8 cellular contexts compared by ENCODE assay signal in genomic region chr1:111516008-111516535, GRCh38. TPM values are rescaled to one million over a fixed set of nuclear protein-coding genes. Genes with fewer than 3 reads are reported as not detected.
DNase-seq lines count a peak whose midpoint lies in the region; ATAC-seq, FAIRE-seq and TF ChIP-seq lines count a peak whose summit lies in the region.

No MANE protein-coding gene starts in this region.

- FAIRE-seq in bronchial epithelial cell (lab: Jason Lieb, UNC), result no peak
- no peak for FAIRE-seq in kidney (lab: Jason Lieb, UNC)

- peak overlapping the region in 1 of 2 donors; percentile 10 for H3K9ac ChIP-seq in kidney (ENCODE audit: low read length in 2 of 2)

- peak overlapping the region; percentile 72 for H3K4me3 Mint-ChIP-seq in stimulated activated naive CD8-positive, alpha-beta T cell treated with anti-CD3 and anti-CD28 coated beads, Interleukin-15, Interleukin-2, amounts not matched to agents 100 ng/mL and 50 ng/mL, for 24 hours

- TF ChIP-seq CTCF in BE2C (IDR thresholded peaks at IDR 0.05; ENCODE audit: low read depth, low read length) (peak; percentile 44), bronchial epithelial cell (IDR thresholded peaks at IDR 0.05; ENCODE audit: insufficient read depth, low read length, severe bottlenecking) (peak; percentile 45), kidney (IDR thresholded peaks at IDR 0.05; ENCODE audit: borderline replicate concordance, extremely low read depth, insufficient read depth) (peak; percentile 1)

- H3K9me3 Mint-ChIP-seq in stimulated activated naive CD8-positive, alpha-beta T cell treated with anti-CD3 and anti-CD28 coated beads, Interleukin-15, Interleukin-2, amounts not matched to agents 100 ng/mL and 50 ng/mL, for 24 hours, result no peaks in the 10 kb centered on the region

- DNase-seq in BE2C, result no peak
- peak; percentile 67 for DNase-seq in NOMO-1 treated with DMSO at 0.1 percent for 48 hours (lab: John Stamatoyannopoulos, UW; ENCODE audit: unreplicated experiment)
- DNase-seq in bronchial epithelial cell (ENCODE audit: low read depth), result peak; percentile 52
- no peak for DNase-seq in kidney
- DNase-seq in posterior vena cava (ENCODE audit: low spot score), result no peak

- peaks cover 10% of the 10 kb centered on the region for H3K4me1 ChIP-seq in BE2C
- H3K4me1 ChIP-seq in kidney (ENCODE audit: control insufficient read depth in 1 of 2, insufficient read depth in 1 of 2, low read depth in 1 of 2, low read length in 2 of 2), result peaks cover 7 to 9% of the 10 kb centered on the region in 2 donors

- peaks cover 46% of the 10 kb centered on the region for H3K4me1 Mint-ChIP-seq in stimulated activated naive CD8-positive, alpha-beta T cell treated with anti-CD3 and anti-CD28 coated beads, Interleukin-15, Interleukin-2, amounts not matched to agents 100 ng/mL and 50 ng/mL, for 24 hours (ENCODE audit: low read depth)

- no peaks in the 10 kb centered on the region for H3K27me3 Mint-ChIP-seq in stimulated activated naive CD8-positive, alpha-beta T cell treated with anti-CD3 and anti-CD28 coated beads, Interleukin-15, Interleukin-2, amounts not matched to agents 100 ng/mL and 50 ng/mL, for 24 hours

- no peaks in the 10 kb centered on the region for H3K9me3 ChIP-seq in BE2C
- no peaks in the 10 kb centered on the region for H3K9me3 ChIP-seq in kidney (ENCODE audit: control insufficient read depth in 1 of 2, low read length in 2 of 2)

- H3K4me3 ChIP-seq in BE2C (ENCODE audit: low read depth, low read length) (peak overlapping the region; percentile 43), bronchial epithelial cell (ENCODE audit: low read depth, low read length) (peak overlapping the region; percentile 7), kidney (ENCODE audit: low read length in 2 of 2) (peak overlapping the region in 1 of 2 donors; percentile 59)

- no peaks in the 10 kb centered on the region for H3K36me3 Mint-ChIP-seq in stimulated activated naive CD8-positive, alpha-beta T cell treated with anti-CD3 and anti-CD28 coated beads, Interleukin-15, Interleukin-2, amounts not matched to agents 100 ng/mL and 50 ng/mL, for 24 hours (ENCODE audit: low read depth)

- H3K36me3 ChIP-seq in BE2C (no peaks in the 10 kb centered on the region), bronchial epithelial cell (ENCODE audit: control insufficient read depth, insufficient read depth, low read length) (no peaks in the 10 kb centered on the region), kidney (ENCODE audit: control insufficient read depth in 1 of 2, insufficient read depth in 2 of 2, low read length in 2 of 2) (no peaks in the 10 kb centered on the region)

- H3K27ac ChIP-seq in kidney (ENCODE audit: low read depth in 2 of 2, low read length in 2 of 2), result peak overlapping the region; percentile 68 to 72

- H3K27me3 ChIP-seq in BE2C (no peaks in the 10 kb centered on the region), bronchial epithelial cell (ENCODE audit: control insufficient read depth, insufficient read depth, low read length) (peaks cover 3% of the 10 kb centered on the region)

- ATAC-seq in GM19395 (IDR thresholded peaks at IDR 0.05; ENCODE audit: unreplicated experiment) (peak; percentile 50), GM21619 (IDR thresholded peaks at IDR 0.05; ENCODE audit: unreplicated experiment) (no peak)

- intact Hi-C loops in kidney (cut with DNase I), result loop anchor here (10.0 kb wide), 2 partner anchors 129 to 239 kb away; partner anchors contain the start of gene DDX20
- intact Hi-C loops in posterior vena cava (cut with DNase I), result no loop called here

- peak overlapping the region; percentile 77 for H3K27ac Mint-ChIP-seq in stimulated activated naive CD8-positive, alpha-beta T cell treated with anti-CD3 and anti-CD28 coated beads, Interleukin-15, Interleukin-2, amounts not matched to agents 100 ng/mL and 50 ng/mL, for 24 hours

RNA-seq across cellular contexts. Expression of gene ADORA3, which starts 12.6 kb away (rescaled TPM):
- polyA plus RNA-seq in BE2C (2012; ENCODE audit: insufficient read depth, insufficient read length, low read depth), result not detected
- total RNA-seq in bronchial epithelial cell (not detected in 2 replicates), kidney (10.8 TPM), posterior vena cava (10 to 100 TPM; 10.3 to 17.5 TPM)
- polyA plus RNA-seq in kidney (ENCODE audit: insufficient read depth, low read depth, low replicate concordance), result 3.1 TPM

RNA-seq across cellular contexts. Expression of gene TMIGD3, which starts 12.6 kb away (rescaled TPM):
- polyA plus RNA-seq in BE2C (2012; ENCODE audit: insufficient read depth, insufficient read length, low read depth), result not detected
- not detected in 2 replicates for total RNA-seq in bronchial epithelial cell
- 3.0 TPM for total RNA-seq in kidney
- 0.43 TPM for polyA plus RNA-seq in kidney (ENCODE audit: insufficient read depth, low read depth, low replicate concordance)
- 1 to 10 TPM; 4.2 to 7.1 TPM for total RNA-seq in posterior vena cava

RNA-seq across cellular contexts. Expression of gene C1orf162, which starts 42.3 kb away (rescaled TPM):
- polyA plus RNA-seq in BE2C (2012; ENCODE audit: insufficient read depth, insufficient read length, low read depth), result 0.88 TPM
- total RNA-seq in bronchial epithelial cell (0.38 and 1.1 TPM in 2 replicates), kidney (31.5 TPM), posterior vena cava (10 to 100 TPM; 37.1 to 45.8 TPM)
- polyA plus RNA-seq in kidney (ENCODE audit: insufficient read depth, low read depth, low replicate concordance), result 8.9 TPM

Comparison
In these comparisons a context has a peak if more than half of its experiments do, and no peak if none do; other contexts are left out.
1. DNase-seq: peak in NOMO-1 treated with DMSO at 0.1 percent for 48 hours (single experiment) and bronchial epithelial cell (single experiment); none in BE2C (single experiment), kidney (single experiment) and posterior vena cava (single experiment).
2. RNA of gene ADORA3, which starts 12.6 kb away (total RNA-seq): 10.3 to 17.5 TPM in posterior vena cava and 10.8 TPM in kidney (single experiment); not detected in bronchial epithelial cell; every median in the first group is over 10 times any median in the second.
3. RNA of gene C1orf162, which starts 42.3 kb away (total RNA-seq): 37.1 to 45.8 TPM in posterior vena cava and 31.5 TPM in kidney (single experiment); 0.38 to 1.1 TPM in bronchial epithelial cell; every median in the first group is over 10 times any median in the second.
4. Peak in every context shown above with its lines, with median percentiles within 50 percentile points of each other: CTCF ChIP-seq.